15 cellular contexts compared by ENCODE assay signal in the genomic region with DNA sequence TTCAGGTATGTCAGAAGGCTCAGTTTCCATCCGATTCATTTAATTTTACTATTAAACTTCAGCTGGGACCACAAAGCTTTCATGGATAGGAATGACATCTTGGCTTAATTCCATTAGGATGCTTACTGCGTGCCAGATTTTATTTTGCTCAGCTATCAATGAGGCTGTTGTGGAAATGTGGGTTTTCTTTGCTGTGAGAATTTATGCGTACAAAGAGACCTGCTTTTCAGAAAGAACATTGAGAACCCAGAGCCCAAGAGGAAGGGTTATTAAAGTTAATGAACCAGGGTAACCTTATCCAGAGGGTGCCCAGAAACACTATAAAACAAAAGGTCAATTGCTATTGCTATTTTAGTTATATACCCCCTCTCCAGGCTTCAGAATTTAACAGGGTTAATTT.
DNase-seq lines count a peak whose midpoint lies in the region; ATAC-seq and TF ChIP-seq lines count a peak whose summit lies in the region.
"Had no signal": no experiment of that assay in that cellular context is flagged by ENCODE, and none has a peak within 500 bp of the region (broad histone marks: within the 10 kb centered on the region; RNA-seq: fewer than 3 reads in every experiment).

No MANE protein-coding gene starts in this region.

- H3K36me3 ChIP-seq in tibial nerve, result peaks cover 0 to 8% (median 0%) of the 10 kb centered on the region in 3 donors

- peak; percentile 60 for ATAC-seq in Right ventricle myocardium inferior
- no peak for ATAC-seq in activated CD8-positive, alpha-beta memory T cell treated with anti-CD3 and anti-CD28 coated beads, Interleukin-2, amount 10 ng/mL, durations not matched to agents 7 days and 5 days
- ATAC-seq in activated T-cell treated with anti-CD3 and anti-CD28 coated beads, Interleukin-2, amount 50 U/mL, for 72 hours (replicated peaks in 1 of 2), result no peak
- ATAC-seq: T-cell had no signal

- H3K4me3 Mint-ChIP-seq in activated CD8-positive, alpha-beta memory T cell treated with anti-CD3 and anti-CD28 coated beads, Interleukin-2, amount 10 ng/mL, durations not matched to agents 7 days and 5 days, result no peak overlapping the region
- no peak overlapping the region for H3K4me3 Mint-ChIP-seq in activated T-cell treated with anti-CD3 and anti-CD28 coated beads, Interleukin-2, amount 50 U/mL, for 72 hours
- H3K4me3 Mint-ChIP-seq: T-cell had no signal

- TF ChIP-seq CTCF in tibial nerve (IDR thresholded peaks at IDR 0.05), result no peak

- TF ChIP-seq EP300 in tibial nerve (IDR thresholded peaks at IDR 0.05), result peak; percentile 90 to 93

- no peaks in the 10 kb centered on the region for H3K27me3 ChIP-seq in tibial nerve
- H3K27me3 ChIP-seq: BLaER1 had no signal

- DNase-seq in Right ventricle myocardium inferior (ENCODE audit: missing footprints), result no peak
- no peak for DNase-seq in cardiac septum (ENCODE audit: low spot score)
- DNase-seq in epidermal melanocyte (ENCODE audit: insufficient read length, low spot score), result peak; percentile 18
- peak; percentile 82 for DNase-seq in medulla oblongata (ENCODE audit: extremely low spot score)
- DNase-seq in tibial nerve (ENCODE audit: low spot score in 2 of 2), result peak in 1 of 2 donors; percentile 34
- DNase-seq in activated CD8-positive, alpha-beta memory T cell treated with anti-CD3 and anti-CD28 coated beads, Interleukin-2, amount 10 ng/mL, durations not matched to agents 7 days and 5 days, result no peak
- DNase-seq in activated T-cell treated with anti-CD3 and anti-CD28 coated beads, Interleukin-2, amount 50 U/mL, for 72 hours, result no peak
- DNase-seq in effector CD8-positive, alpha-beta T cell (lab: John Stamatoyannopoulos, UW), result no peak
- DNase-seq: 8988T; activated CD4-positive, alpha-beta T cell treated with anti-CD3 and anti-CD28 coated beads, Interleukin-2, amount 50 U/mL, for 1 hour; NCI-H345; stimulated activated CD4-positive, alpha-beta T cell treated with anti-CD3 and anti-CD28 coated beads, Interleukin-4, amount 100 ng/mL, for 24 hours; T-cell had no signal

- 10 to 22% methylated on average over 3 of the region's 3 CpGs for WGBS in tibial nerve, 2 donors

- peaks cover 0 to 84% (median 38%) of the 10 kb centered on the region in 4 donors for H3K4me1 ChIP-seq in tibial nerve
- H3K4me1 ChIP-seq: BLaER1 had no signal

- H3K27me3 Mint-ChIP-seq in activated CD8-positive, alpha-beta memory T cell treated with anti-CD3 and anti-CD28 coated beads, Interleukin-2, amount 10 ng/mL, durations not matched to agents 7 days and 5 days, result no peaks in the 10 kb centered on the region
- H3K27me3 Mint-ChIP-seq in activated T-cell treated with anti-CD3 and anti-CD28 coated beads, Interleukin-2, amount 50 U/mL, for 72 hours (ENCODE audit: low read depth), result no peaks in the 10 kb centered on the region
- H3K27me3 Mint-ChIP-seq: T-cell had no signal

- no peak for TF ChIP-seq POLR2A in tibial nerve (IDR thresholded peaks at IDR 0.05)

- peaks cover 2% of the 10 kb centered on the region for H3K4me1 Mint-ChIP-seq in activated CD8-positive, alpha-beta memory T cell treated with anti-CD3 and anti-CD28 coated beads, Interleukin-2, amount 10 ng/mL, durations not matched to agents 7 days and 5 days
- H3K4me1 Mint-ChIP-seq in activated T-cell treated with anti-CD3 and anti-CD28 coated beads, Interleukin-2, amount 50 U/mL, for 72 hours (ENCODE audit: low read depth), result peaks cover 4% of the 10 kb centered on the region

- H3K36me3 Mint-ChIP-seq in activated CD8-positive, alpha-beta memory T cell treated with anti-CD3 and anti-CD28 coated beads, Interleukin-2, amount 10 ng/mL, durations not matched to agents 7 days and 5 days, result peaks cover 12% of the 10 kb centered on the region
- H3K36me3 Mint-ChIP-seq in activated T-cell treated with anti-CD3 and anti-CD28 coated beads, Interleukin-2, amount 50 U/mL, for 72 hours (ENCODE audit: insufficient read depth in 2 of 2), result peaks cover 3 to 8% of the 10 kb centered on the region in 2 donors

- CTCF ChIA-PET in activated CD8-positive, alpha-beta memory T cell treated with anti-CD3 and anti-CD28 coated beads, Interleukin-2, amount 10 ng/mL, durations not matched to agents 7 days and 5 days (lab: Charles Lee), result no interaction called here

- H3K27ac Mint-ChIP-seq in activated CD8-positive, alpha-beta memory T cell treated with anti-CD3 and anti-CD28 coated beads, Interleukin-2, amount 10 ng/mL, durations not matched to agents 7 days and 5 days, result no peak overlapping the region
- H3K27ac Mint-ChIP-seq in activated T-cell treated with anti-CD3 and anti-CD28 coated beads, Interleukin-2, amount 50 U/mL, for 72 hours, result no peak overlapping the region
- H3K27ac Mint-ChIP-seq: T-cell had no signal

- peak overlapping the region; percentile 18 to 89 (median 56) for H3K27ac ChIP-seq in tibial nerve
- H3K27ac ChIP-seq: BLaER1 had no signal

- H3K9me3 ChIP-seq in tibial nerve, result no peaks in the 10 kb centered on the region
- H3K9me3 ChIP-seq: BLaER1 had no signal

- no peaks in the 10 kb centered on the region for H3K9me3 Mint-ChIP-seq in activated CD8-positive, alpha-beta memory T cell treated with anti-CD3 and anti-CD28 coated beads, Interleukin-2, amount 10 ng/mL, durations not matched to agents 7 days and 5 days (ENCODE audit: low read depth)
- no peaks in the 10 kb centered on the region for H3K9me3 Mint-ChIP-seq in activated T-cell treated with anti-CD3 and anti-CD28 coated beads, Interleukin-2, amount 50 U/mL, for 72 hours
- H3K9me3 Mint-ChIP-seq: T-cell had no signal

- no peak overlapping the region for H3K4me3 ChIP-seq in tibial nerve
- H3K4me3 ChIP-seq: BLaER1, skin epidermis had no signal

- intact Hi-C loops in Right ventricle myocardium inferior (cut with DNase I), result loop anchor here (5.0 kb wide), 1 partner anchor 319 kb away; no protein-coding TSS in a partner anchor
- intact Hi-C loops in cardiac septum (cut with DNase I), result loop anchor here (2.0 kb wide), 1 partner anchor 353 kb away; no protein-coding TSS in a partner anchor

Comparison
In these comparisons a context has a peak if more than half of its experiments do, and no peak if none do; other contexts are left out.
1. DNase-seq: peak in epidermal melanocyte (single experiment) and medulla oblongata (single experiment); none in Right ventricle myocardium inferior (single experiment), cardiac septum (single experiment), activated CD8-positive, alpha-beta memory T cell treated with anti-CD3 and anti-CD28 coated beads, Interleukin-2, amount 10 ng/mL, durations not matched to agents 7 days and 5 days (single experiment), activated T-cell treated with anti-CD3 and anti-CD28 coated beads, Interleukin-2, amount 50 U/mL, for 72 hours (0 of 2) and effector CD8-positive, alpha-beta T cell (single experiment).